In genomic region chr22:31350410-31350863, GRCh38 we compare ENCODE assay signal across 11 cellular contexts. TPM values are rescaled to one million over a fixed set of nuclear protein-coding genes. Genes with fewer than 3 reads are reported as not detected.
DNase-seq lines count a peak whose midpoint lies in the region; ATAC-seq and TF ChIP-seq lines count a peak whose summit lies in the region.
"Had no signal": no experiment of that assay in that cellular context is flagged by ENCODE, and none has a peak within 500 bp of the region (broad histone marks: within the 10 kb centered on the region; RNA-seq: fewer than 3 reads in every experiment).

No MANE protein-coding gene starts in this region.

- no peaks in the 10 kb centered on the region for H3K9me3 Mint-ChIP-seq in CD8-positive, alpha-beta T cell

- DNase-seq in cardiac muscle cell (ENCODE audit: low read depth in 1 of 2, low spot score in 1 of 2): peak; percentile 28 to 45
- no peak for DNase-seq in Right ventricle myocardium inferior (ENCODE audit: missing footprints)
- peak; percentile 89 for DNase-seq in NCI-H69 (lab: John Stamatoyannopoulos, UW)
- DNase-seq in fibroblast of pulmonary artery (ENCODE audit: low read depth): peak; percentile 31
- no peak for DNase-seq in stimulated activated CD8-positive, alpha-beta memory T cell treated with anti-CD3 and anti-CD28 coated beads, Interleukin-4, amount 100 ng/mL, for 48 hours
- no peak for DNase-seq in CD8-positive, alpha-beta T cell
- DNase-seq: NCI-H526 treated with DMSO at 0.1 percent for 48 hours, uterus, WERI-Rb-1 had no signal

- no peaks in the 10 kb centered on the region for H3K9me3 ChIP-seq in cardiac muscle cell (ENCODE audit: low read depth)
- no peaks in the 10 kb centered on the region for H3K9me3 ChIP-seq in CD8-positive, alpha-beta T cell (ENCODE audit: low read length)
- H3K9me3 ChIP-seq: uterus had no signal

- H3K4me3 ChIP-seq in cardiac muscle cell (no peak overlapping the region), fibroblast of pulmonary artery (replicated peaks; ENCODE audit: low read depth, low read length) (no peak overlapping the region)
- H3K4me3 ChIP-seq in CD8-positive, alpha-beta T cell (ENCODE audit: low read depth, low read length): no peak overlapping the region
- H3K4me3 ChIP-seq: uterus had no signal

- POLR2A ChIA-PET in CD8-positive, alpha-beta T cell (lab: Charles Lee): no interaction called here

- ATAC-seq in Right ventricle myocardium inferior (no peak), GM21381 (IDR thresholded peaks at IDR 0.05; ENCODE audit: unreplicated experiment) (no peak), HG02588 (IDR thresholded peaks at IDR 0.05; ENCODE audit: unreplicated experiment) (no peak)
- no peak for ATAC-seq in CD8-positive, alpha-beta T cell

- CTCF ChIA-PET in CD8-positive, alpha-beta T cell (lab: Charles Lee): no interaction called here

- H3K4me1 Mint-ChIP-seq in CD8-positive, alpha-beta T cell (ENCODE audit: low read depth): peaks cover 7% of the 10 kb centered on the region

- no peak overlapping the region for H3K4me3 Mint-ChIP-seq in CD8-positive, alpha-beta T cell

- TF ChIP-seq CTCF in cardiac muscle cell (IDR thresholded peaks at IDR 0.05; ENCODE audit: low read depth, low read length): no peak
- no peak for TF ChIP-seq CTCF in fibroblast of pulmonary artery (IDR thresholded peaks at IDR 0.05; ENCODE audit: low read length, missing control alignments)
- no peak for TF ChIP-seq CTCF in CD8-positive, alpha-beta T cell (IDR thresholded peaks at IDR 0.05)

- H3K27ac ChIP-seq in cardiac muscle cell: no peak overlapping the region
- no peak overlapping the region for H3K27ac ChIP-seq in CD8-positive, alpha-beta T cell (ENCODE audit: low read depth, low read length)
- H3K27ac ChIP-seq: uterus, WERI-Rb-1 had no signal

- no peak overlapping the region for H3K27ac Mint-ChIP-seq in CD8-positive, alpha-beta T cell

- no peaks in the 10 kb centered on the region for H3K4me1 ChIP-seq in cardiac muscle cell (ENCODE audit: low read depth)
- H3K4me1 ChIP-seq in CD8-positive, alpha-beta T cell (ENCODE audit: insufficient read depth, low read length): peaks cover 4% of the 10 kb centered on the region

- H3K27me3 ChIP-seq in cardiac muscle cell: no peaks in the 10 kb centered on the region
- H3K27me3 ChIP-seq in CD8-positive, alpha-beta T cell (ENCODE audit: insufficient read depth, low read length): no peaks in the 10 kb centered on the region
- H3K27me3 ChIP-seq: uterus had no signal

- H3K36me3 ChIP-seq in cardiac muscle cell: no peaks in the 10 kb centered on the region
- H3K36me3 ChIP-seq in CD8-positive, alpha-beta T cell (ENCODE audit: insufficient read depth, low read length): no peaks in the 10 kb centered on the region
- H3K36me3 ChIP-seq: uterus, WERI-Rb-1 had no signal

- no peaks in the 10 kb centered on the region for H3K36me3 Mint-ChIP-seq in CD8-positive, alpha-beta T cell

- intact Hi-C loops in Right ventricle myocardium inferior (cut with DNase I): no loop called here
- intact Hi-C loops in CD8-positive, alpha-beta T cell (cut with DNase I, micrococcal nuclease): no loop called here

- peaks cover 2% of the 10 kb centered on the region for H3K27me3 Mint-ChIP-seq in CD8-positive, alpha-beta T cell (ENCODE audit: low read depth)

RNA-seq across cellular contexts. Expression of gene PATZ1, which starts 4.3 kb away (rescaled TPM):
- 29.6 and 46.4 TPM in 2 replicates for total RNA-seq in cardiac muscle cell
- polyA plus RNA-seq in cardiac muscle cell: 24.8 and 35.5 TPM in 2 replicates
- total RNA-seq in Right ventricle myocardium inferior: 9.7 TPM
- total RNA-seq in CD8-positive, alpha-beta T cell: 10 to 100 TPM; 57.8 to 61.3 TPM

RNA-seq across cellular contexts. Expression of gene DRG1, which starts 49.0 kb away (rescaled TPM):
- total RNA-seq in cardiac muscle cell (55.0 and 70.6 TPM in 2 replicates), Right ventricle myocardium inferior (59.3 TPM)
- 94.1 and 100 TPM in 2 replicates for polyA plus RNA-seq in cardiac muscle cell
- 10 to 100 TPM; 55.9 to 63.3 TPM for total RNA-seq in CD8-positive, alpha-beta T cell

RNA-seq across cellular contexts. Expression of gene PIK3IP1, which starts 58.1 kb away (rescaled TPM):
- 7.2 and 9.8 TPM in 2 replicates for total RNA-seq in cardiac muscle cell
- 6.5 and 12.0 TPM in 2 replicates for polyA plus RNA-seq in cardiac muscle cell
- 13.7 TPM for total RNA-seq in Right ventricle myocardium inferior
- total RNA-seq in CD8-positive, alpha-beta T cell: 100 to 1,000 TPM; 802 to 814 TPM

Comparison
In these comparisons a context has a peak if more than half of its experiments do, and no peak if none do; other contexts are left out.
1. DNase-seq: peak in cardiac muscle cell (2 of 2), NCI-H69 (single experiment) and fibroblast of pulmonary artery (single experiment); none in Right ventricle myocardium inferior (single experiment), stimulated activated CD8-positive, alpha-beta memory T cell treated with anti-CD3 and anti-CD28 coated beads, Interleukin-4, amount 100 ng/mL, for 48 hours (single experiment) and CD8-positive, alpha-beta T cell (0 of 7).
2. RNA of gene PIK3IP1, which starts 58.1 kb away (total RNA-seq): 802 to 814 TPM in CD8-positive, alpha-beta T cell; 13.7 TPM in Right ventricle myocardium inferior (single experiment) and 7.2 to 9.8 TPM in cardiac muscle cell; every median in the first group is over 10 times any median in the second.